14 cellular contexts compared by ENCODE assay signal in the genomic region with DNA sequence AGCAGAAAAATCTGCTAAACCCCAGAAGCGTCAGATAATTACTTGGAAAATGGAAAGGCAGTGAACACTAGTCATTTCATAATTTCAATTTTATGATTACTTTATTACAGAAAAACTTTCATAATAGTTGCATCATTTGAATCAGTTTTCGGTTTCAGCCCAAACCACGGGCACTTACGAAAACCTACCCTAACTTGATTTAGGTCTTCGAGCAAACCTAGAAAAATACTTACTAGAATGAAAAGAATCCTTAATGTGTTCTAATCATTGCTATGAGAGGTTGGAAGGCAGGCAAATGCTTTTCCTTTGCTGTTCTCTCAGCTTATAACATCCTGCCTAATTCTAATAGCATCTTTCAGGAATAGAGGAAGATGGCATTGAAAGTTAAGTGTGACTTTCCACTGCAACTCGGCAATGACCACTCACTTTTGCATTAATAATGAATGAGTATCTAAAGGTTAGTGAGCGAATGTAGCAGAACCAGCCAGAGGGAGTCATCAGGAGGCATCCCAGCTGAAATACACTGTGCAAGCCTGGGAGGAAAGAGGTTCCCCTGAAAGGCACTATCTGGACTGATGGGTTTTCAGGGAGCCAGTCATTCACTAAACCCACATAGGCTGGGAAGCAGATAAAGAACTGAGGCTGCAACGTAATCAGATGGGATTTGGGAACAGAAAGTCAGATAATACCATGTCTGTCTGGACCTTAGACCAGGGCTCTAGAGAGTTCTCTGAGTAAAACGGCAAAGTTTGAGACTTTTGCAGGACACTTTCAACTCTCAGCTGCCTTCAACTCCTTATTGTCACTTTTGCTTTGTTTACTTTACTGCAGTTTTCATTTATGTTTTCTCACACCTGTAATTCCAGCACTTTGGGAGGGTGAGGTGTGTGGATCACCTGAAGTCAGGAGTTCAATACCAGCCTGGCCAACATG.
A peak's percentile ranks its signal among the peaks of the same experiment; 100 is the strongest.
DNase-seq lines count a peak whose midpoint lies in the region; ATAC-seq and TF ChIP-seq lines count a peak whose summit lies in the region.
"Had no signal": no experiment of that assay in that cellular context is flagged by ENCODE, and none has a peak within 500 bp of the region (broad histone marks: within the 10 kb centered on the region; RNA-seq: fewer than 3 reads in every experiment).

No MANE protein-coding gene starts in this region.

- H3K9me3 ChIP-seq in smooth muscle cell (replicated peaks; ENCODE audit: low read depth) = no peaks in the 10 kb centered on the region
- H3K9me3 ChIP-seq in left lung = peaks cover 0 to 2% of the 10 kb centered on the region in 2 donors

- POLR2A ChIA-PET in activated CD4-positive, alpha-beta T cell treated with anti-CD3 and anti-CD28 coated beads, Interleukin-2, amount 10 ng/mL, durations not matched to agents 7 days and 5 days (lab: Charles Lee) = interaction anchor here (1.1 kb wide), 1 partner anchor 13 kb away, joined by 3 read pairs; no protein-coding TSS in a partner anchor

- CTCF ChIA-PET in activated CD4-positive, alpha-beta T cell treated with anti-CD3 and anti-CD28 coated beads, Interleukin-2, amount 10 ng/mL, durations not matched to agents 7 days and 5 days (lab: Charles Lee) = interaction anchor here (1.4 to 2.0 kb wide), 2 partner anchors 11 to 72 kb away, joined by 5 to 10 read pairs; no protein-coding TSS in a partner anchor
- CTCF ChIA-PET in activated naive CD4-positive, alpha-beta T cell treated with anti-CD3 and anti-CD28 coated beads for 36 hours (lab: Charles Lee) = interaction anchor here (0.7 to 1.0 kb wide), 2 partner anchors 10 to 287 kb away, joined by 3 to 4 read pairs; no protein-coding TSS in a partner anchor

- peak overlapping the region; percentile 3 for H3K4me2 ChIP-seq in smooth muscle cell

- 68% methylated on average over 9 of the region's 9 CpGs for WGBS in smooth muscle cell (ENCODE audit: low lambda C conversion rate)

- H3K27me3 Mint-ChIP-seq in activated CD4-positive, alpha-beta T cell treated with anti-CD3 and anti-CD28 coated beads, Interleukin-2, amount 10 ng/mL, durations not matched to agents 7 days and 5 days = no peaks in the 10 kb centered on the region
- H3K27me3 Mint-ChIP-seq in activated naive CD4-positive, alpha-beta T cell treated with anti-CD3 and anti-CD28 coated beads for 36 hours (ENCODE audit: low read depth) = no peaks in the 10 kb centered on the region

- no peaks in the 10 kb centered on the region for H3K79me2 ChIP-seq in smooth muscle cell (ENCODE audit: low read depth)

- H3K4me3 Mint-ChIP-seq in activated CD4-positive, alpha-beta T cell treated with anti-CD3 and anti-CD28 coated beads, Interleukin-2, amount 10 ng/mL, durations not matched to agents 7 days and 5 days = no peak overlapping the region
- H3K4me3 Mint-ChIP-seq in activated naive CD4-positive, alpha-beta T cell treated with anti-CD3 and anti-CD28 coated beads for 36 hours = no peak overlapping the region
- H3K4me3 Mint-ChIP-seq: neural crest cell had no signal

- H3K9ac ChIP-seq in smooth muscle cell (ENCODE audit: low read depth) = no peak overlapping the region

- H3F3A ChIP-seq in smooth muscle cell (ENCODE audit: low read depth) = no peaks in the 10 kb centered on the region

- H3K9me3 Mint-ChIP-seq in activated CD4-positive, alpha-beta T cell treated with anti-CD3 and anti-CD28 coated beads, Interleukin-2, amount 10 ng/mL, durations not matched to agents 7 days and 5 days = peaks cover 50% of the 10 kb centered on the region
- peaks cover 29% of the 10 kb centered on the region for H3K9me3 Mint-ChIP-seq in activated naive CD4-positive, alpha-beta T cell treated with anti-CD3 and anti-CD28 coated beads for 36 hours

- H3K27ac ChIP-seq in smooth muscle cell (ENCODE audit: low read depth) (no peak overlapping the region), left lung (no peak overlapping the region)
- H3K27ac ChIP-seq: tibial artery had no signal

- no peaks in the 10 kb centered on the region for H3K36me3 ChIP-seq in smooth muscle cell (ENCODE audit: low read depth)
- H3K36me3 ChIP-seq in left lung = no peaks in the 10 kb centered on the region
- H3K36me3 ChIP-seq: tibial artery had no signal

- H3K4me1 Mint-ChIP-seq in activated CD4-positive, alpha-beta T cell treated with anti-CD3 and anti-CD28 coated beads, Interleukin-2, amount 10 ng/mL, durations not matched to agents 7 days and 5 days = peaks cover 42% of the 10 kb centered on the region
- H3K4me1 Mint-ChIP-seq in activated naive CD4-positive, alpha-beta T cell treated with anti-CD3 and anti-CD28 coated beads for 36 hours (ENCODE audit: low read depth) = peaks cover 68% of the 10 kb centered on the region

- H3K27ac Mint-ChIP-seq in activated CD4-positive, alpha-beta T cell treated with anti-CD3 and anti-CD28 coated beads, Interleukin-2, amount 10 ng/mL, durations not matched to agents 7 days and 5 days = peak overlapping the region; percentile 88
- peak overlapping the region; percentile 87 for H3K27ac Mint-ChIP-seq in activated naive CD4-positive, alpha-beta T cell treated with anti-CD3 and anti-CD28 coated beads for 36 hours

- DNase-seq in activated CD4-positive, alpha-beta T cell treated with anti-CD3 and anti-CD28 coated beads, Interleukin-2, amount 10 ng/mL, durations not matched to agents 7 days and 5 days = no peak
- no peak for DNase-seq in activated CD4-positive, alpha-beta T cell treated with anti-CD3 and anti-CD28 coated beads, Interleukin-2, amount 50 U/mL, for 1 hour
- peak; percentile 69 for DNase-seq in activated naive CD4-positive, alpha-beta T cell treated with anti-CD3 and anti-CD28 coated beads for 36 hours
- DNase-seq in smooth muscle cell (lab: John Stamatoyannopoulos, UW; ENCODE audit: unreplicated experiment) (no peak), NCI-H1092 treated with DMSO at 0.1 percent for 48 hours (lab: John Stamatoyannopoulos, UW) (no peak), putamen (ENCODE audit: low spot score) (no peak), left lung (no peak)
- DNase-seq: activated CD4-positive, CD25-positive, alpha-beta regulatory T cell treated with anti-CD3 and anti-CD28 coated beads, Interleukin-2, amount 50 U/mL, for 72 hours; DMS53; GOT3; tibial artery had no signal

- ATAC-seq in HG03442 (IDR thresholded peaks at IDR 0.05; ENCODE audit: unreplicated experiment) = peak; percentile 32
- ATAC-seq in left lung = no peak
- ATAC-seq: sciatic nerve had no signal

- no peak for TF ChIP-seq CTCF in smooth muscle cell (IDR thresholded peaks at IDR 0.05; ENCODE audit: borderline replicate concordance, insufficient read depth, poor library complexity, severe bottlenecking)
- no peak for TF ChIP-seq CTCF in left lung (IDR thresholded peaks at IDR 0.05)

- intact Hi-C loops in activated naive CD4-positive, alpha-beta T cell treated with anti-CD3 and anti-CD28 coated beads for 36 hours (cut with micrococcal nuclease) = loop anchor here (1.0 to 10.0 kb wide), 15 partner anchors 12 to 1105 kb away; no protein-coding TSS in a partner anchor
- intact Hi-C loops in left lung (cut with DNase I) = loop anchor here in 1 of 2 donors (10.0 kb wide), 1 partner anchor 1247 kb away; a partner anchor contains a TSS

- no peaks in the 10 kb centered on the region for H4K20me1 ChIP-seq in smooth muscle cell (ENCODE audit: low read depth)

- H3K27me3 ChIP-seq in smooth muscle cell (ENCODE audit: low read depth) (no peaks in the 10 kb centered on the region), left lung (no peaks in the 10 kb centered on the region)
- H3K27me3 ChIP-seq: tibial artery had no signal

- H3K4me1 ChIP-seq in smooth muscle cell (ENCODE audit: low read depth) (no peaks in the 10 kb centered on the region), left lung (no peaks in the 10 kb centered on the region)
- H3K4me1 ChIP-seq: tibial artery had no signal

- H3K36me3 Mint-ChIP-seq in activated CD4-positive, alpha-beta T cell treated with anti-CD3 and anti-CD28 coated beads, Interleukin-2, amount 10 ng/mL, durations not matched to agents 7 days and 5 days (ENCODE audit: low read depth) = peaks cover 46% of the 10 kb centered on the region
- H3K36me3 Mint-ChIP-seq in activated naive CD4-positive, alpha-beta T cell treated with anti-CD3 and anti-CD28 coated beads for 36 hours (ENCODE audit: low read depth) = peaks cover 29% of the 10 kb centered on the region

- no peak overlapping the region for H2AFZ ChIP-seq in smooth muscle cell (ENCODE audit: low read depth)

- H3K4me3 ChIP-seq in smooth muscle cell (no peak overlapping the region), left lung (no peak overlapping the region)
- H3K4me3 ChIP-seq: tibial artery had no signal
